ENCODE assay signal across 1 cellular context in the genomic region with DNA sequence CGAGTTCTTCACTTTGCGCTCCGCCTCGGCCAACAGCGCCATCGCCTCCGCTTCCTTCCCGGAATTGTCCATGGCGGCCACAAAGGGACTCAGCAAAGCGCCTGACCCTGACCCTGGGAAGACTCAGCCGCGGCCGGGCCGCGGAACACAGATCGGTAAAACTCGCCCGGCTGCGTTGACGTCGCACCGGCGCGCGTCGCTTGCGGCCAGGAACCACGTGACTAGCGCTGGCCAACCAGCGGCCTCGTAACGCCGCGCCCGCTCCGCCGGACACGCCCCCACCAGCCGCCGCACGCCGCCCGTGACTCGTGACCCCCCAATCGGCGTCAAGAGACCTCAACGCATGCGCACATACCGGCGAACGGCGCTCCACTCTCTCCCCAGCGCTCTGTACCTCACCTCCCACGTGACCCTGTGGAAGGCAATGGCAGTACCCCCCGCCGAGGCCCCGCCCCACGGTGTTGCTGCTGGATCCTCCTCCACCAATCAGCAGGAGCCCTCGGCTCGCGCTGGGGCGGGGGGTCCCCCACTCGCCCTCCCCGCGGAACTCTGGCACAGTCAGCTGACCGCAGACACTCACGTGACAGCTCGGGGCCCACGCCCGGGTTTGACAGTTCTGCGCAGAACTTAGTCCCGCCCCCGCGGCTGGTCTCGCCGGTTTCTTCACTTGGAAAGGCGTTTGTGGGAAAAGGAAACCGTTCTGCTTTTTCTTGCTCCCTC.
TF ChIP-seq lines count a peak whose summit lies in the region.

Gene NAPA, minus strand, starts transcription at position 195 of the 720 bp plus-strand sequence. Its CDS starts 123 bp downstream, at position 72.

TF ChIP-seq in K562, 482 proteins besides CTCF, POLR2A, EP300 and RAD21 (continued from another document and continues in another):
- 0 out of 2 replicates have a peak, but pooled peaks have one; percentile 58 for TF ChIP-seq FOXK1 (CRISPR knock-in tag; IDR thresholded peaks at IDR 0.05; ENCODE audit: borderline replicate concordance)
- TF ChIP-seq ILK (tag; IDR thresholded peaks at IDR 0.05; ENCODE audit: borderline replicate concordance, low read depth), result no peak
- peak; percentile 15; the same call in 1 of the 2 replicates for TF ChIP-seq SREBF1 (IDR thresholded peaks at IDR 0.05; ENCODE audit: borderline replicate concordance, low read depth, low read length)
- TF ChIP-seq MAZ (CRISPR knock-in tag; conservative IDR thresholded peaks at IDR 0.05 in 1 of 2, IDR thresholded peaks at IDR 0.05 in 1 of 2), result peak; percentile 98 to 99
- no peak for TF ChIP-seq BCOR (IDR thresholded peaks at IDR 0.05)
- TF ChIP-seq LEF1 (IDR thresholded peaks at IDR 0.05), result peak; percentile 90
- TF ChIP-seq CREB1 (IDR thresholded peaks at IDR 0.05), result peak; percentile 94
- peak; percentile 88 for TF ChIP-seq CREB1 (CRISPR knock-in tag; IDR thresholded peaks at IDR 0.05)
- peak; percentile 90 for TF ChIP-seq TAF9B (IDR thresholded peaks at IDR 0.05; ENCODE audit: partially characterized antibody)
- no peak for TF ChIP-seq ZNF696 (CRISPR knock-in tag; conservative IDR thresholded peaks at IDR 0.05)
- TF ChIP-seq SMAD2 (IDR thresholded peaks at IDR 0.05; ENCODE audit: low read depth, low read length), result no peak
- no peak for TF ChIP-seq ETS2 (tag; IDR thresholded peaks at IDR 0.05; ENCODE audit: borderline replicate concordance, poor library complexity, severe bottlenecking)
- TF ChIP-seq, protein P1, sequence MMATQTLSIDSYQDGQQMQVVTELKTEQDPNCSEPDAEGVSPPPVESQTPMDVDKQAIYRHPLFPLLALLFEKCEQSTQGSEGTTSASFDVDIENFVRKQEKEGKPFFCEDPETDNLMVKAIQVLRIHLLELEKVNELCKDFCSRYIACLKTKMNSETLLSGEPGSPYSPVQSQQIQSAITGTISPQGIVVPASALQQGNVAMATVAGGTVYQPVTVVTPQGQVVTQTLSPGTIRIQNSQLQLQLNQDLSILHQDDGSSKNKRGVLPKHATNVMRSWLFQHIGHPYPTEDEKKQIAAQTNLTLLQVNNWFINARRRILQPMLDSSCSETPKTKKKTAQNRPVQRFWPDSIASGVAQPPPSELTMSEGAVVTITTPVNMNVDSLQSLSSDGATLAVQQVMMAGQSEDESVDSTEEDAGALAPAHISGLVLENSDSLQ (IDR thresholded peaks at IDR 0.05), result peak; percentile 82
- TF ChIP-seq FOXJ3 (CRISPR knock-in tag; IDR thresholded peaks at IDR 0.05), result no peak
- TF ChIP-seq HNRNPUL1 (IDR thresholded peaks at IDR 0.05; ENCODE audit: low read length), result no peak
- TF ChIP-seq KHSRP (IDR thresholded peaks at IDR 0.05), result no peak
- no peak for TF ChIP-seq NBN (IDR thresholded peaks at IDR 0.05; ENCODE audit: low read depth)
- TF ChIP-seq FOXM1 (IDR thresholded peaks at IDR 0.05; ENCODE audit: low read depth), result peak; percentile 65; the same call in 1 of the 2 replicates
- no peak for TF ChIP-seq FOXM1 (CRISPR knock-in tag; IDR thresholded peaks at IDR 0.05; ENCODE audit: low read depth)
- peak; percentile 70; the same call in 1 of the 2 replicates for TF ChIP-seq EP400 (IDR thresholded peaks at IDR 0.05)
- no peak for TF ChIP-seq KAT2B (IDR thresholded peaks at IDR 0.05; ENCODE audit: low read depth, low read length)
- no peak for TF ChIP-seq PTTG1 (tag; IDR thresholded peaks at IDR 0.05; ENCODE audit: low read depth)
- no peak for TF ChIP-seq TSC22D4 (tag; IDR thresholded peaks at IDR 0.05)
- TF ChIP-seq, protein P2, sequence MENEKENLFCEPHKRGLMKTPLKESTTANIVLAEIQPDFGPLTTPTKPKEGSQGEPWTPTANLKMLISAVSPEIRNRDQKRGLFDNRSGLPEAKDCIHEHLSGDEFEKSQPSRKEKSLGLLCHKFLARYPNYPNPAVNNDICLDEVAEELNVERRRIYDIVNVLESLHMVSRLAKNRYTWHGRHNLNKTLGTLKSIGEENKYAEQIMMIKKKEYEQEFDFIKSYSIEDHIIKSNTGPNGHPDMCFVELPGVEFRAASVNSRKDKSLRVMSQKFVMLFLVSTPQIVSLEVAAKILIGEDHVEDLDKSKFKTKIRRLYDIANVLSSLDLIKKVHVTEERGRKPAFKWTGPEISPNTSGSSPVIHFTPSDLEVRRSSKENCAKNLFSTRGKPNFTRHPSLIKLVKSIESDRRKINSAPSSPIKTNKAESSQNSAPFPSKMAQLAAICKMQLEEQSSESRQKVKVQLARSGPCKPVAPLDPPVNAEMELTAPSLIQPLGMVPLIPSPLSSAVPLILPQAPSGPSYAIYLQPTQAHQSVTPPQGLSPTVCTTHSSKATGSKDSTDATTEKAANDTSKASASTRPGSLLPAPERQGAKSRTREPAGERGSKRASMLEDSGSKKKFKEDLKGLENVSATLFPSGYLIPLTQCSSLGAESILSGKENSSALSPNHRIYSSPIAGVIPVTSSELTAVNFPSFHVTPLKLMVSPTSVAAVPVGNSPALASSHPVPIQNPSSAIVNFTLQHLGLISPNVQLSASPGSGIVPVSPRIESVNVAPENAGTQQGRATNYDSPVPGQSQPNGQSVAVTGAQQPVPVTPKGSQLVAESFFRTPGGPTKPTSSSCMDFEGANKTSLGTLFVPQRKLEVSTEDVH (IDR thresholded peaks at IDR 0.05; ENCODE audit: low read depth, partially characterized antibody), result peak; percentile 52
- TF ChIP-seq, protein P3, sequence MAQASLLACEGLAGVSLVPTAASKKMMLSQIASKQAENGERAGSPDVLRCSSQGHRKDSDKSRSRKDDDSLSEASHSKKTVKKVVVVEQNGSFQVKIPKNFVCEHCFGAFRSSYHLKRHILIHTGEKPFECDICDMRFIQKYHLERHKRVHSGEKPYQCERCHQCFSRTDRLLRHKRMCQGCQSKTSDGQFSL (CRISPR knock-in tag; IDR thresholded peaks at IDR 0.05), result no peak; the same call in 1 of the 2 replicates
- TF ChIP-seq, protein P3 (tag; IDR thresholded peaks at IDR 0.05), result no peak
- TF ChIP-seq MECOM (CRISPR knock-in tag; IDR thresholded peaks at IDR 0.05), result no peak
- TF ChIP-seq TAF7 (tag; IDR thresholded peaks at IDR 0.05), result peak; percentile 36; the same call in 1 of the 2 replicates
- no peak for TF ChIP-seq NR3C1 (CRISPR knock-in tag; IDR thresholded peaks at IDR 0.05)
- no peak for TF ChIP-seq ZC3H8 (IDR thresholded peaks at IDR 0.05)
- peak; percentile 94 for TF ChIP-seq USF2 (CRISPR knock-in tag; IDR thresholded peaks at IDR 0.05)
- TF ChIP-seq ZNF511 (CRISPR knock-in tag; IDR thresholded peaks at IDR 0.05), result peak; percentile 42; the same call in 1 of the 2 replicates
- TF ChIP-seq, protein P4, sequence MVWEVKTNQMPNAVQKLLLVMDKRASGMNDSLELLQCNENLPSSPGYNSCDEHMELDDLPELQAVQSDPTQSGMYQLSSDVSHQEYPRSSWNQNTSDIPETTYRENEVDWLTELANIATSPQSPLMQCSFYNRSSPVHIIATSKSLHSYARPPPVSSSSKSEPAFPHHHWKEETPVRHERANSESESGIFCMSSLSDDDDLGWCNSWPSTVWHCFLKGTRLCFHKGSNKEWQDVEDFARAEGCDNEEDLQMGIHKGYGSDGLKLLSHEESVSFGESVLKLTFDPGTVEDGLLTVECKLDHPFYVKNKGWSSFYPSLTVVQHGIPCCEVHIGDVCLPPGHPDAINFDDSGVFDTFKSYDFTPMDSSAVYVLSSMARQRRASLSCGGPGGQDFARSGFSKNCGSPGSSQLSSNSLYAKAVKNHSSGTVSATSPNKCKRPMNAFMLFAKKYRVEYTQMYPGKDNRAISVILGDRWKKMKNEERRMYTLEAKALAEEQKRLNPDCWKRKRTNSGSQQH (CRISPR knock-in tag; IDR thresholded peaks at IDR 0.05), result no peak
- TF ChIP-seq ZNF586 (CRISPR knock-in tag; conservative IDR thresholded peaks at IDR 0.05), result no peak
- peak; percentile 62; the same call in 1 of the 2 replicates for TF ChIP-seq HCFC1 (IDR thresholded peaks at IDR 0.05; ENCODE audit: low read depth, low read length)
- no peak for TF ChIP-seq ZNF23 (CRISPR knock-in tag; IDR thresholded peaks at IDR 0.05)
- TF ChIP-seq MTF1 (CRISPR knock-in tag; IDR thresholded peaks at IDR 0.05; ENCODE audit: borderline replicate concordance), result no peak
- TF ChIP-seq SUPT5H (IDR thresholded peaks at IDR 0.05), result peak; percentile 80
- TF ChIP-seq, protein P5, sequence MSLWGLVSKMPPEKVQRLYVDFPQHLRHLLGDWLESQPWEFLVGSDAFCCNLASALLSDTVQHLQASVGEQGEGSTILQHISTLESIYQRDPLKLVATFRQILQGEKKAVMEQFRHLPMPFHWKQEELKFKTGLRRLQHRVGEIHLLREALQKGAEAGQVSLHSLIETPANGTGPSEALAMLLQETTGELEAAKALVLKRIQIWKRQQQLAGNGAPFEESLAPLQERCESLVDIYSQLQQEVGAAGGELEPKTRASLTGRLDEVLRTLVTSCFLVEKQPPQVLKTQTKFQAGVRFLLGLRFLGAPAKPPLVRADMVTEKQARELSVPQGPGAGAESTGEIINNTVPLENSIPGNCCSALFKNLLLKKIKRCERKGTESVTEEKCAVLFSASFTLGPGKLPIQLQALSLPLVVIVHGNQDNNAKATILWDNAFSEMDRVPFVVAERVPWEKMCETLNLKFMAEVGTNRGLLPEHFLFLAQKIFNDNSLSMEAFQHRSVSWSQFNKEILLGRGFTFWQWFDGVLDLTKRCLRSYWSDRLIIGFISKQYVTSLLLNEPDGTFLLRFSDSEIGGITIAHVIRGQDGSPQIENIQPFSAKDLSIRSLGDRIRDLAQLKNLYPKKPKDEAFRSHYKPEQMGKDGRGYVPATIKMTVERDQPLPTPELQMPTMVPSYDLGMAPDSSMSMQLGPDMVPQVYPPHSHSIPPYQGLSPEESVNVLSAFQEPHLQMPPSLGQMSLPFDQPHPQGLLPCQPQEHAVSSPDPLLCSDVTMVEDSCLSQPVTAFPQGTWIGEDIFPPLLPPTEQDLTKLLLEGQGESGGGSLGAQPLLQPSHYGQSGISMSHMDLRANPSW (CRISPR knock-in tag; IDR thresholded peaks at IDR 0.05), result peak; percentile 38; the same call in 1 of the 2 replicates
- TF ChIP-seq YY1 (IDR thresholded peaks at IDR 0.05; ENCODE audit: borderline replicate concordance in 1 of 3, control insufficient read depth in 1 of 3, extremely low read depth in 1 of 3, insufficient read depth in 3 of 3, insufficient read length in 1 of 3, insufficient replicate concordance in 2 of 3, low read depth in 1 of 3, low read length in 2 of 3), result peak in 2 of 3 experiments; percentile 18 to 34
- TF ChIP-seq PHF20 (IDR thresholded peaks at IDR 0.05; ENCODE audit: partially characterized antibody), result peak; percentile 82
- no peak for TF ChIP-seq NR2C2 (CRISPR knock-in tag; IDR thresholded peaks at IDR 0.05)
- peak; percentile 89 for TF ChIP-seq NR2C2 (tag; IDR thresholded peaks at IDR 0.05)
- TF ChIP-seq ZNF395 (CRISPR knock-in tag; IDR thresholded peaks at IDR 0.05), result peak; percentile 68
- TF ChIP-seq RFX7 (CRISPR knock-in tag; IDR thresholded peaks at IDR 0.05), result no peak
- TF ChIP-seq TCF3 (CRISPR knock-in tag; IDR thresholded peaks at IDR 0.05), result peak; percentile 4; the same call in 1 of the 2 replicates
- no peak for TF ChIP-seq ZFP1 (CRISPR knock-in tag; IDR thresholded peaks at IDR 0.05)
- TF ChIP-seq, protein P6, sequence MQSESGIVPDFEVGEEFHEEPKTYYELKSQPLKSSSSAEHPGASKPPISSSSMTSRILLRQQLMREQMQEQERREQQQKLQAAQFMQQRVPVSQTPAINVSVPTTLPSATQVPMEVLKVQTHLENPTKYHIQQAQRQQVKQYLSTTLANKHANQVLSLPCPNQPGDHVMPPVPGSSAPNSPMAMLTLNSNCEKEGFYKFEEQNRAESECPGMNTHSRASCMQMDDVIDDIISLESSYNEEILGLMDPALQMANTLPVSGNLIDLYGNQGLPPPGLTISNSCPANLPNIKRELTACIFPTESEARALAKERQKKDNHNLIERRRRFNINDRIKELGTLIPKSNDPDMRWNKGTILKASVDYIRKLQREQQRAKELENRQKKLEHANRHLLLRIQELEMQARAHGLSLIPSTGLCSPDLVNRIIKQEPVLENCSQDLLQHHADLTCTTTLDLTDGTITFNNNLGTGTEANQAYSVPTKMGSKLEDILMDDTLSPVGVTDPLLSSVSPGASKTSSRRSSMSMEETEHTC (IDR thresholded peaks at IDR 0.05), result peak; percentile 94
- TF ChIP-seq, protein P7, sequence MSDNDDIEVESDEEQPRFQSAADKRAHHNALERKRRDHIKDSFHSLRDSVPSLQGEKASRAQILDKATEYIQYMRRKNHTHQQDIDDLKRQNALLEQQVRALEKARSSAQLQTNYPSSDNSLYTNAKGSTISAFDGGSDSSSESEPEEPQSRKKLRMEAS (CRISPR knock-in tag; IDR thresholded peaks at IDR 0.05), result peak; percentile 92
- TF ChIP-seq TEAD4 (IDR thresholded peaks at IDR 0.05; ENCODE audit: low read length), result peak; percentile 15; the same call in 1 of the 2 replicates
- TF ChIP-seq TEAD4 (CRISPR knock-in tag; IDR thresholded peaks at IDR 0.05; ENCODE audit: borderline replicate concordance), result no peak
- peak; percentile 98 for TF ChIP-seq BHLHE40 (IDR thresholded peaks at IDR 0.05; ENCODE audit: low read length)
- peak; percentile 74 for TF ChIP-seq RBBP5 (IDR thresholded peaks at IDR 0.05; ENCODE audit: borderline replicate concordance, insufficient read depth, low read length, poor library complexity, severe bottlenecking)
- TF ChIP-seq MEF2A (IDR thresholded peaks at IDR 0.05; ENCODE audit: control insufficient read depth, low read depth, low read length), result peak; percentile 61; the same call in 1 of the 2 replicates
